ENCODE assay signal across 19 cellular contexts in genomic region chr3:40054568-40055222, GRCh38.
DNase-seq lines count a peak whose midpoint lies in the region; ATAC-seq and TF ChIP-seq lines count a peak whose summit lies in the region.
"Had no signal": no experiment of that assay in that cellular context is flagged by ENCODE, and none has a peak within 500 bp of the region (broad histone marks: within the 10 kb centered on the region; RNA-seq: fewer than 3 reads in every experiment).

No MANE protein-coding gene starts in this region.

- H3K9me3 ChIP-seq in ascending aorta = peaks cover 0 to 7% of the 10 kb centered on the region in 2 donors
- H3K9me3 ChIP-seq: ovary had no signal

- H3K27ac ChIP-seq in ascending aorta = peak overlapping the region; percentile 40 to 48
- peak overlapping the region; percentile 9 for H3K27ac ChIP-seq in temporal lobe (ENCODE audit: low read depth, low read length)
- H3K27ac ChIP-seq: ovary had no signal

- no peak overlapping the region for H3K4me3 ChIP-seq in ascending aorta
- H3K4me3 ChIP-seq: K562, ovary had no signal

- DNase-seq in EL (peak; percentile 90), ascending aorta (ENCODE audit: low spot score in 2 of 2) (no peak), iris pigment epithelial cell (ENCODE audit: low read depth) (peak; percentile 14), T-helper 2 cell (no peak)
- no peak for DNase-seq in activated CD4-positive, CD25-positive, alpha-beta regulatory T cell (lab: John Stamatoyannopoulos, UW)
- DNase-seq: activated CD4-positive, CD25-positive, alpha-beta regulatory T cell treated with anti-CD3 and anti-CD28 coated beads, Interleukin-2, amount 50 U/mL, for 72 hours; activated naive CD4-positive, alpha-beta T cell treated with Interleukin-2 at 50 U/mL for 16 hours; activated T-cell treated with anti-CD3 and anti-CD28 coated beads, Interleukin-2, amount 50 U/mL, for 48 hours; CD8-positive, alpha-beta memory T cell; effector CD8-positive, alpha-beta T cell; naive thymus-derived CD4-positive, alpha-beta T cell; NCI-H1694; ovary; stimulated activated CD8-positive, alpha-beta memory T cell treated with anti-CD3 and anti-CD28 coated beads, Interleukin-4, amount 100 ng/mL, for 48 hours; SW 1271 had no signal

- no peak for ATAC-seq in activated CD4-positive, CD25-positive, alpha-beta regulatory T cell treated with anti-CD3 and anti-CD28 coated beads, Interleukin-2, amount 50 U/mL, for 24 hours
- ATAC-seq: K562; naive thymus-derived CD4-positive, alpha-beta T cell; sciatic nerve had no signal

- no peak for TF ChIP-seq CTCF in ascending aorta (IDR thresholded peaks at IDR 0.05)

- intact Hi-C loops in ascending aorta (cut with DNase I) = no loop called here

- peaks cover 0 to 15% of the 10 kb centered on the region in 2 donors for H3K4me1 ChIP-seq in ascending aorta

- no peaks in the 10 kb centered on the region for H3K27me3 ChIP-seq in ascending aorta
- H3K27me3 ChIP-seq: ovary had no signal

- H3K36me3 ChIP-seq in ascending aorta = no peaks in the 10 kb centered on the region
- H3K36me3 ChIP-seq: ovary had no signal

Comparison
In these comparisons a context has a peak if more than half of its experiments do, and no peak if none do; other contexts are left out.
1. DNase-seq: peak in EL (single experiment) and iris pigment epithelial cell (single experiment); none in ascending aorta (0 of 2), T-helper 2 cell (0 of 5) and activated CD4-positive, CD25-positive, alpha-beta regulatory T cell (0 of 4).